1 cellular context compared by ENCODE assay signal in genomic region chr7:2521341-2521745, GRCh38.
A peak's percentile ranks its signal among the peaks of the same experiment; 100 is the strongest.
TF ChIP-seq lines count a peak whose summit lies in the region.

No MANE protein-coding gene starts in this region.

TF ChIP-seq in HepG2, 621 proteins besides CTCF, POLR2A, EP300 and RAD21:
- peak; percentile 49 for TF ChIP-seq ZNF883 (CRISPR knock-in tag; IDR thresholded peaks at IDR 0.05; ENCODE audit: not compliant biosample characterization)
- no peak for TF ChIP-seq ZNF652 (CRISPR knock-in tag; IDR thresholded peaks at IDR 0.05; ENCODE audit: borderline replicate concordance, low read depth)
